Comparison of ENCODE assay signal across 23 cellular contexts in the genomic region with DNA sequence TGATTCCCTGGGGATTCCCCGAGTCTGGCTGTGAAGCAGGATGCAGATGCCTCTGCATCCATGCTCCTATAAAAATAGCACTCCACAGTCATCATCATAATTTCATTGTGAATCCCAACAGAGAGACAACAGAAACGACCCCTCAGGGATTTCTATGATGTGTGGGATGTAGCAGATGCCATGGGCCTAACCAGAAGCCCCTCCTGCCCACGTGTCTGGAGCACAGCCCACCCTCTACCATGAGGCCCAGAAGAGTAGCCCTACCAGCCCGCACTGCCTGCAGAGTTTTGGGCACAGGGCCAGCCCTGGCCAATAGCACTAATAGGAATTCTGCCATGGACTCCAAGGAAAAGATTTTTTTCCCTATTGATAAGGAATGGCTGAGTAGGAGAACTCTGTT.
"Had no signal": no experiment of that assay in that cellular context is flagged by ENCODE, and none has a peak within 500 bp of the region (broad histone marks: within the 10 kb centered on the region; RNA-seq: fewer than 3 reads in every experiment).

No MANE protein-coding gene starts in this region.

- H3K9me3 ChIP-seq: right lobe of liver had no signal

- ATAC-seq: effector memory CD8-positive, alpha-beta T cell; left lobe of liver; naive thymus-derived CD8-positive, alpha-beta T cell; right lobe of liver; stimulated activated naive CD8-positive, alpha-beta T cell treated with anti-CD3 and anti-CD28 coated beads, Interleukin-15, amount 100 ng/mL, for 72 hours had no signal

- H3K4me3 Mint-ChIP-seq: effector memory CD8-positive, alpha-beta T cell; naive thymus-derived CD8-positive, alpha-beta T cell; nephron progenitor cell; stimulated activated naive CD8-positive, alpha-beta T cell treated with anti-CD3 and anti-CD28 coated beads, Interleukin-15, amount 100 ng/mL, for 72 hours had no signal

- H3K27me3 ChIP-seq: gastrocnemius medialis, neutrophil, right lobe of liver, suprapubic skin, transverse colon had no signal

- H3K27ac ChIP-seq: gastrocnemius medialis, neutrophil, parathyroid adenoma, right lobe of liver, suprapubic skin, transverse colon had no signal

- H3K9ac ChIP-seq: parathyroid adenoma had no signal

- H2AFZ ChIP-seq: parathyroid adenoma had no signal

- DNase-seq: cortex of kidney; effector memory CD8-positive, alpha-beta T cell; foreskin fibroblast; gastrocnemius medialis; kidney; mesendoderm; midbrain; naive thymus-derived CD8-positive, alpha-beta T cell; nephron progenitor cell; right lobe of liver; stimulated activated CD4-positive, alpha-beta T cell treated with anti-CD3 and anti-CD28 coated beads, Interleukin-12 subunit alpha, Interleukin-12 subunit beta, amount 100 ng/mL, for 4 hours; stimulated activated CD4-positive, alpha-beta T cell treated with anti-CD3 and anti-CD28 coated beads, Interleukin-1b, Interleukin-23, amount 100 ng/mL, for 48 hours; stimulated activated CD4-positive, alpha-beta T cell treated with anti-CD3 and anti-CD28 coated beads, Interleukin-4, amount 100 ng/mL, for 1 hour; stimulated activated CD8-positive, alpha-beta memory T cell treated with anti-CD3 and anti-CD28 coated beads, Interleukin-4, amount 100 ng/mL, for 48 hours; stimulated activated naive CD4-positive, alpha-beta T cell; stimulated activated naive CD8-positive, alpha-beta T cell treated with anti-CD3 and anti-CD28 coated beads, Interleukin-15, amount 100 ng/mL, for 72 hours; transverse colon had no signal

- H3K27me3 Mint-ChIP-seq: stimulated activated naive CD8-positive, alpha-beta T cell treated with anti-CD3 and anti-CD28 coated beads, Interleukin-15, amount 100 ng/mL, for 72 hours had no signal

- H3K27ac Mint-ChIP-seq: effector memory CD8-positive, alpha-beta T cell; nephron progenitor cell; progenitor cell of endocrine pancreas; stimulated activated naive CD8-positive, alpha-beta T cell treated with anti-CD3 and anti-CD28 coated beads, Interleukin-15, amount 100 ng/mL, for 72 hours had no signal

- H3K4me2 ChIP-seq: smooth muscle cell had no signal

- H3K4me1 ChIP-seq: right lobe of liver, suprapubic skin, transverse colon had no signal

- H3K36me3 ChIP-seq: gastrocnemius medialis, neutrophil, right lobe of liver, suprapubic skin, transverse colon had no signal

- H3K4me3 ChIP-seq: gastrocnemius medialis, right lobe of liver, smooth muscle cell, suprapubic skin, transverse colon had no signal
